In genomic region chr7:11616466-11616865, GRCh38 we compare ENCODE assay signal across 19 cellular contexts.
"Had no signal": no experiment of that assay in that cellular context is flagged by ENCODE, and none has a peak within 500 bp of the region (broad histone marks: within the 10 kb centered on the region; RNA-seq: fewer than 3 reads in every experiment).

No MANE protein-coding gene starts in this region.

- ATAC-seq: effector memory CD8-positive, alpha-beta T cell; foreskin keratinocyte; sciatic nerve had no signal

- H3K4me1 Mint-ChIP-seq: naive B cell, nephron had no signal

- H3K4me3 Mint-ChIP-seq: effector memory CD8-positive, alpha-beta T cell; naive B cell; nephron had no signal

- FAIRE-seq: islet of Langerhans had no signal

- H3K27ac Mint-ChIP-seq: effector memory CD8-positive, alpha-beta T cell; naive B cell; nephron had no signal

- H3K4me3 ChIP-seq: hepatocyte, prostate gland, skin epidermis, stomach, thoracic aorta, transverse colon had no signal

- H3K27me3 Mint-ChIP-seq: effector memory CD8-positive, alpha-beta T cell; naive B cell had no signal

- H3K9me3 Mint-ChIP-seq: naive B cell, nephron had no signal

- DNase-seq: effector memory CD8-positive, alpha-beta T cell; erythroblast; foreskin keratinocyte; head of caudate nucleus; kidney glomerular epithelial cell; mesendoderm; naive B cell; stimulated activated CD4-positive, alpha-beta T cell treated with anti-CD3 and anti-CD28 coated beads, Interleukin-2, amount 100 ng/mL, for 24 hours; stimulated activated naive CD4-positive, alpha-beta T cell; stomach; substantia nigra; transverse colon had no signal

- H3K36me3 Mint-ChIP-seq: naive B cell had no signal
